In the genomic region with DNA sequence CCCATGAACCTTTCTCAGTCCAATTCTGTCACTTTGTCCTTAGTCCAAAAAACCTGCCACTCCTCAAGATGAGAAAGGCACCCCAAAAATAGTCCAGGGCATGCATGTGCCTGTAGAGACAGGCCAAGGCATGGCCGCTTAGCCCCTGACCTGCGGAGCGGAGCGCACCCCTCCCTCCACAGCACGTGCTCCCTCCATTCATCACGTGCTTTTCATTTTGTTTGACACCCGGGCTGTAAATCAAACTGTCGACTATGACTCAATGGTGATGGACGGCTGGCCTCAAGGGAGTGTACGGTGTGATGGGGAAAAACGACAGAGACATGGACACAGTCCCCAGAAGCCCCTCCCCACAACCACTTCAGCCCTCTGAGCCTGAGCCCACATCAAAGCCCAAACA, we compare ENCODE assay signal across 17 cellular contexts.
DNase-seq lines count a peak whose midpoint lies in the region; ATAC-seq, FAIRE-seq and TF ChIP-seq lines count a peak whose summit lies in the region.
"Had no signal": no experiment of that assay in that cellular context is flagged by ENCODE, and none has a peak within 500 bp of the region (broad histone marks: within the 10 kb centered on the region; RNA-seq: fewer than 3 reads in every experiment).

No MANE protein-coding gene starts in this region.

- H2AK5ac ChIP-seq in H1 (ENCODE audit: low read depth, low read length), result no peak overlapping the region

- H2BK12ac ChIP-seq in H1 (ENCODE audit: low read depth, low read length), result no peak overlapping the region

- H3K9me3 ChIP-seq in right cardiac atrium (ENCODE audit: control insufficient read depth, low read length), result no peaks in the 10 kb centered on the region
- no peaks in the 10 kb centered on the region for H3K9me3 ChIP-seq in H1 (ENCODE audit: insufficient read depth in 2 of 2, low read depth in 1 of 2, low read length in 1 of 2)
- no peaks in the 10 kb centered on the region for H3K9me3 ChIP-seq in upper lobe of right lung
- H3K9me3 ChIP-seq: BE2C had no signal

- 0 out of 2 replicates have a peak overlapping the region, but pooled peaks have one; percentile 20 for H4K8ac ChIP-seq in H1 (ENCODE audit: extremely low read depth, insufficient read depth, low read length)

- FAIRE-seq in H1 (lab: Jason Lieb, UNC), result no peak
- FAIRE-seq: GM12878, H54, K562 had no signal

- H3K9ac ChIP-seq in H1 (replicated peaks in 1 of 4; ENCODE audit: extremely low read depth in 1 of 4, low read depth in 3 of 4, low read length in 3 of 4), result no peak overlapping the region

- H2BK120ac ChIP-seq in H1 (replicated peaks; ENCODE audit: low read depth, low read length), result no peak overlapping the region

- no peak overlapping the region for H2BK15ac ChIP-seq in H1 (ENCODE audit: low read length)

- intact Hi-C loops in right cardiac atrium (cut with DNase I) (no loop called here), Right ventricle myocardium superior (cut with DNase I) (no loop called here), upper lobe of right lung (cut with DNase I) (no loop called here)

- no peak overlapping the region for H2BK20ac ChIP-seq in H1 (ENCODE audit: low read length)

- no peaks in the 10 kb centered on the region for H3K9me3 Mint-ChIP-seq in nephron progenitor cell
- H3K9me3 Mint-ChIP-seq: CD4-positive, alpha-beta memory T cell had no signal

- peak overlapping the region; percentile 37 for H3K4me3 Mint-ChIP-seq in nephron progenitor cell
- H3K4me3 Mint-ChIP-seq: CD4-positive, alpha-beta memory T cell had no signal

- peaks cover 66% of the 10 kb centered on the region for H3K36me3 Mint-ChIP-seq in nephron progenitor cell (ENCODE audit: low read depth)
- H3K36me3 Mint-ChIP-seq: CD4-positive, alpha-beta memory T cell had no signal

- H3K14ac ChIP-seq in H1 (ENCODE audit: insufficient read length), result no peak overlapping the region

- H3K4me3 ChIP-seq in right cardiac atrium (ENCODE audit: low read length) (no peak overlapping the region), H1 (ENCODE audit: extremely low read depth in 1 of 4, insufficient read depth in 2 of 4, low read depth in 3 of 4, low read length in 4 of 4) (no peak overlapping the region), upper lobe of right lung (no peak overlapping the region)
- H3K4me3 ChIP-seq: GM12878, K562 had no signal

- no peaks in the 10 kb centered on the region; the same call in 1 of the 2 replicates for H3K23me2 ChIP-seq in H1 (ENCODE audit: low read depth, low read length)

- H3K4me2 ChIP-seq in H1 (ENCODE audit: insufficient read depth in 1 of 2, low read depth in 2 of 2, low read length in 2 of 2), result no peak overlapping the region

- H3K23ac ChIP-seq in H1 (ENCODE audit: insufficient read length), result no peak overlapping the region

- no peak for TF ChIP-seq CTCF in H1 (IDR thresholded peaks at IDR 0.05; ENCODE audit: control extremely low read depth in 1 of 3, insufficient read depth in 1 of 3, low read depth in 1 of 3, low read length in 3 of 3)
- no peak for TF ChIP-seq CTCF in nephron progenitor cell (IDR thresholded peaks at IDR 0.05)
- no peak for TF ChIP-seq CTCF in upper lobe of right lung (IDR thresholded peaks at IDR 0.05)

- WGBS in right cardiac atrium, result 84% methylated on average over 11 of the region's 11 CpGs
- WGBS in H1 (ENCODE audit: extremely low coverage in 1 of 2, insufficient coverage in 1 of 2, insufficient read length in 1 of 2, insufficient replicate concordance in 2 of 2, low coverage in 1 of 2, low lambda C conversion rate in 2 of 2, missing lambda C conversion rate in 1 of 2), 2 experiments, result 87% methylated on average over 11 of the region's 11 CpGs; no CpG with 5 or more reads in 1 of the 2 experiments

- H3K4me1 ChIP-seq in right cardiac atrium (ENCODE audit: control insufficient read depth, insufficient read depth, low read length) (peaks cover 18% of the 10 kb centered on the region), H1 (replicated peaks in 1 of 4; ENCODE audit: control insufficient read depth in 3 of 4, insufficient read depth in 4 of 4, low read length in 3 of 4) (peaks cover 4 to 17% (median 15%) of the 10 kb centered on the region in 4 experiments), upper lobe of right lung (peaks cover 16% of the 10 kb centered on the region)

- CTCF ChIA-PET in H1 (lab: Charles Lee; ENCODE audit: partially characterized antibody), result interaction anchor here (0.9 to 1.3 kb wide), 2 partner anchors 8 to 30 kb away, joined by 3 to 5 read pairs; no protein-coding TSS in a partner anchor

- H3K27me3 ChIP-seq in right cardiac atrium (ENCODE audit: control insufficient read depth, insufficient read depth) (no peaks in the 10 kb centered on the region), H1 (replicated peaks in 1 of 4; ENCODE audit: control insufficient read depth in 3 of 4, extremely low read depth in 1 of 4, insufficient read depth in 3 of 4, low read length in 3 of 4) (no peaks in the 10 kb centered on the region), upper lobe of right lung (no peaks in the 10 kb centered on the region)
- H3K27me3 ChIP-seq: BE2C had no signal

- peaks cover 4 to 53% (median 7%) of the 10 kb centered on the region in 4 experiments; a peak in 7 of 8 replicates for H3K36me3 ChIP-seq in H1 (ENCODE audit: control insufficient read depth in 2 of 4, insufficient read depth in 4 of 4, low read length in 3 of 4)
- peaks cover under 1% of the 10 kb centered on the region for H3K36me3 ChIP-seq in upper lobe of right lung

- H3K18ac ChIP-seq in H1 (ENCODE audit: extremely low read depth, low read length), result no peak overlapping the region

- no peak overlapping the region for H3K27ac Mint-ChIP-seq in nephron progenitor cell
- H3K27ac Mint-ChIP-seq: CD4-positive, alpha-beta memory T cell had no signal

- no peak for TF ChIP-seq EP300 in H1 (IDR thresholded peaks at IDR 0.05; ENCODE audit: borderline replicate concordance in 1 of 2, low read depth in 2 of 2, low read length in 2 of 2)

- H2AFZ ChIP-seq in H1 (ENCODE audit: low read length), result no peak overlapping the region

- H3K4me1 Mint-ChIP-seq in nephron progenitor cell, result peaks cover 93% of the 10 kb centered on the region

- H2BK5ac ChIP-seq in H1 (ENCODE audit: low read depth, low read length), result no peak overlapping the region; the same call in 1 of the 2 replicates

- H4K5ac ChIP-seq in H1 (ENCODE audit: insufficient read length, low read depth, low read length), result no peak overlapping the region

- H4K20me1 ChIP-seq in H1 (replicated peaks in 1 of 2; ENCODE audit: control insufficient read depth in 1 of 2, insufficient read depth in 2 of 2, low read length in 2 of 2), result peaks cover 42 to 44% of the 10 kb centered on the region in 2 experiments

- H3K27me3 Mint-ChIP-seq in nephron progenitor cell (ENCODE audit: low read depth, poor library complexity), result no peaks in the 10 kb centered on the region

- DNase-seq in right cardiac atrium (peak in 2 of 3 donors; percentile 2 to 14), Right ventricle myocardium superior (no peak), H1 (ENCODE audit: low read depth in 1 of 2, low spot score in 2 of 2) (no peak), nephron progenitor cell (peak; percentile 36), upper lobe of right lung (peak; percentile 33), T1000 (lab: John Stamatoyannopoulos, UW) (no peak), NCI-H526 treated with DMSO at 0.1 percent for 48 hours (lab: John Stamatoyannopoulos, UW) (no peak), GM03348 (ENCODE audit: low spot score) (no peak)
- DNase-seq: BE2C; CD4-positive, alpha-beta memory T cell; NCI-H187 treated with DMSO at 0.1 percent for 48 hours; NCI-H345; NK-92 treated with Interleukin-12 subunit alpha and Interleukin-12 subunit beta, amount 100 ng/mL, for 24 hours had no signal

- peaks cover 11 to 99% of the 10 kb centered on the region in 2 experiments for H3K79me2 ChIP-seq in H1 (ENCODE audit: control insufficient read depth in 1 of 2, insufficient read depth in 2 of 2, low read length in 2 of 2)

- TF ChIP-seq RAD21 in H1 (IDR thresholded peaks at IDR 0.05 in 1 of 2, conservative IDR thresholded peaks at IDR 0.05 in 1 of 2; ENCODE audit: low read depth in 2 of 2, low read length in 2 of 2), result no peak

- ATAC-seq in right cardiac atrium, result no peak
- no peak for ATAC-seq in Right ventricle myocardium superior (ENCODE audit: poor library complexity)
- no peak for ATAC-seq in upper lobe of right lung
- ATAC-seq: GM12878, K562 had no signal

- H4K91ac ChIP-seq in H1 (replicated peaks; ENCODE audit: insufficient read length, low read length), result no peak overlapping the region

- peaks cover 34% of the 10 kb centered on the region for H3K79me1 ChIP-seq in H1 (ENCODE audit: low read depth, low read length)

- no peak overlapping the region for H3K56ac ChIP-seq in H1 (replicated peaks; ENCODE audit: insufficient read length, low read depth, low read length)

- H3K4ac ChIP-seq in H1 (replicated peaks; ENCODE audit: insufficient read length, low read depth, low read length), result no peak overlapping the region

- H3K27ac ChIP-seq in right cardiac atrium (ENCODE audit: low read length) (no peak overlapping the region), H1 (ENCODE audit: low read depth, low read length) (no peak overlapping the region), upper lobe of right lung (no peak overlapping the region)
- H3K27ac ChIP-seq: 22Rv1 had no signal

- POLR2A ChIA-PET in H1 (lab: Charles Lee; ENCODE audit: partially characterized antibody), result interaction anchor here (0.9 kb wide), 1 partner anchor 9 kb away, joined by 3 read pairs; no protein-coding TSS in a partner anchor

- no peak for TF ChIP-seq POLR2A in H1 (IDR thresholded peaks at IDR 0.05; ENCODE audit: control extremely low read depth in 1 of 2, low read depth in 2 of 2, low read length in 2 of 2)

TF ChIP-seq in H1, 55 proteins besides CTCF, POLR2A, EP300 and RAD21 (continues in another document):
- TF ChIP-seq SIN3A (conservative IDR thresholded peaks at IDR 0.05 in 1 of 2, IDR thresholded peaks at IDR 0.05 in 1 of 2; ENCODE audit: low read depth in 1 of 2, low read length in 2 of 2) (no peak), TAF7 (optimal IDR thresholded peaks at IDR 0.05; ENCODE audit: borderline replicate concordance, low read depth, low read length) (no peak), CBX5 (IDR thresholded peaks at IDR 0.05; ENCODE audit: low read depth, low read length) (no peak), SP2 (IDR thresholded peaks at IDR 0.05; ENCODE audit: low read length) (no peak), PHF8 (conservative IDR thresholded peaks at IDR 0.05; ENCODE audit: low read depth, low read length) (no peak), GABPA (IDR thresholded peaks at IDR 0.05; ENCODE audit: borderline replicate concordance, insufficient read depth, low read length) (no peak), GTF2F1 (IDR thresholded peaks at IDR 0.05; ENCODE audit: borderline replicate concordance, low read depth, low read length) (no peak), CHD1 (IDR thresholded peaks at IDR 0.05; ENCODE audit: low read depth, low read length) (no peak), RXRA (IDR thresholded peaks at IDR 0.05; ENCODE audit: insufficient read depth, low read depth, low read length) (no peak), NANOG (IDR thresholded peaks at IDR 0.05; ENCODE audit: insufficient read depth, low read depth, low read length, poor library complexity, severe bottlenecking) (no peak), KDM5A (IDR thresholded peaks at IDR 0.05; ENCODE audit: low read length) (no peak), CEBPB (IDR thresholded peaks at IDR 0.05; ENCODE audit: low read depth, low read length) (no peak)

Comparison
In these comparisons a context has a peak if more than half of its experiments do, and no peak if none do; other contexts are left out.
1. DNase-seq: peak in right cardiac atrium (2 of 3), nephron progenitor cell (single experiment) and upper lobe of right lung (single experiment); none in Right ventricle myocardium superior (single experiment), H1 (0 of 2), T1000 (single experiment), NCI-H526 treated with DMSO at 0.1 percent for 48 hours (single experiment) and GM03348 (single experiment).